8 cellular contexts compared by ENCODE assay signal in genomic region chr9:131732636-131733340, GRCh38. TPM values are rescaled to one million over a fixed set of nuclear protein-coding genes. Genes with fewer than 3 reads are reported as not detected.
DNase-seq lines count a peak whose midpoint lies in the region; ATAC-seq and TF ChIP-seq lines count a peak whose summit lies in the region.

No MANE protein-coding gene starts in this region.

- no peak overlapping the region for H2AFZ ChIP-seq in Loucy (ENCODE audit: low read length)

- H3K4me2 ChIP-seq in Loucy (ENCODE audit: low read depth, low read length, poor library complexity, severe bottlenecking) = peak overlapping the region; percentile 97

- H3K9ac ChIP-seq in Loucy (ENCODE audit: low read depth, low read length, poor library complexity, severe bottlenecking) = peak overlapping the region; percentile 73

- 67 to 84% (median 76%) methylated on average over 13 of the region's 13 CpGs for WGBS in adrenal gland, 4 donors

- H3K9me3 Mint-ChIP-seq in naive thymus-derived CD8-positive, alpha-beta T cell = no peaks in the 10 kb centered on the region
- H3K9me3 Mint-ChIP-seq in type B pancreatic cell = no peaks in the 10 kb centered on the region

- intact Hi-C loops in adrenal gland (cut with DNase I) = no loop called here

- H3K4me3 Mint-ChIP-seq in naive thymus-derived CD8-positive, alpha-beta T cell = peak overlapping the region; percentile 61 to 88 (median 76)
- H3K4me3 Mint-ChIP-seq in type B pancreatic cell = no peak overlapping the region

- H3K4me1 Mint-ChIP-seq in naive thymus-derived CD8-positive, alpha-beta T cell = peaks cover 59 to 95% (median 92%) of the 10 kb centered on the region in 4 donors
- peaks cover 67% of the 10 kb centered on the region for H3K4me1 Mint-ChIP-seq in type B pancreatic cell (ENCODE audit: unreplicated experiment)

- no peak for TF ChIP-seq POLR2A in adrenal gland (IDR thresholded peaks at IDR 0.05)

- DNase-seq in GDM1 (lab: John Stamatoyannopoulos, UW) = peak; percentile 72
- peak in 1 of 7 donors; percentile 42 for DNase-seq in adrenal gland
- DNase-seq in naive thymus-derived CD8-positive, alpha-beta T cell = peak in 7 of 10 donors; percentile 16 to 61 (median 28)
- no peak for DNase-seq in SHP77 treated with DMSO at 0.1 percent for 48 hours (lab: John Stamatoyannopoulos, UW)
- DNase-seq in RKO (ENCODE audit: low spot score) = no peak
- DNase-seq in type B pancreatic cell (ENCODE audit: extremely low spot score, unreplicated experiment) = no peak
- DNase-seq in SW480 (ENCODE audit: low spot score) = no peak

- H3K27ac ChIP-seq in adrenal gland = peak overlapping the region in 4 of 5 donors; percentile 33 to 91 (median 75)

- no peaks in the 10 kb centered on the region for H3K27me3 Mint-ChIP-seq in naive thymus-derived CD8-positive, alpha-beta T cell
- no peaks in the 10 kb centered on the region for H3K27me3 Mint-ChIP-seq in type B pancreatic cell

- no peaks in the 10 kb centered on the region for H3K36me3 ChIP-seq in Loucy (ENCODE audit: insufficient read depth, low read length)
- no peaks in the 10 kb centered on the region for H3K36me3 ChIP-seq in adrenal gland (replicated peaks in 1 of 2)

- ATAC-seq in naive thymus-derived CD8-positive, alpha-beta T cell = no peak

- H3K27ac Mint-ChIP-seq in naive thymus-derived CD8-positive, alpha-beta T cell = peak overlapping the region; percentile 65 to 95 (median 88)
- no peak overlapping the region for H3K27ac Mint-ChIP-seq in type B pancreatic cell

- TF ChIP-seq CTCF in Loucy (conservative IDR thresholded peaks at IDR 0.05; ENCODE audit: low read length) = no peak
- no peak for TF ChIP-seq CTCF in adrenal gland (IDR thresholded peaks at IDR 0.05)
- no peak for TF ChIP-seq CTCF in type B pancreatic cell (conservative IDR thresholded peaks at IDR 0.05)

- peaks cover 72% of the 10 kb centered on the region for H3K79me2 ChIP-seq in Loucy (ENCODE audit: insufficient read depth, low read length)

- peaks cover 0 to 6% (median 0%) of the 10 kb centered on the region in 3 donors for H3K36me3 Mint-ChIP-seq in naive thymus-derived CD8-positive, alpha-beta T cell
- peaks cover 9% of the 10 kb centered on the region for H3K36me3 Mint-ChIP-seq in type B pancreatic cell

- H3K4me1 ChIP-seq in Loucy (ENCODE audit: insufficient read depth, low read length, poor library complexity, severe bottlenecking) (peaks cover 81% of the 10 kb centered on the region), adrenal gland (replicated peaks in 1 of 2) (peaks cover 33 to 84% of the 10 kb centered on the region in 2 donors)

- H3K9me3 ChIP-seq in Loucy (ENCODE audit: insufficient read depth, low read depth, low read length) (no peaks in the 10 kb centered on the region), adrenal gland (replicated peaks in 1 of 3) (no peaks in the 10 kb centered on the region)

- H3K27me3 ChIP-seq in Loucy (ENCODE audit: insufficient read depth, low read length, poor library complexity, severe bottlenecking) (no peaks in the 10 kb centered on the region), adrenal gland (no peaks in the 10 kb centered on the region)

- peaks cover 42% of the 10 kb centered on the region for H3F3A ChIP-seq in Loucy (ENCODE audit: low read depth)

- H4K20me1 ChIP-seq in Loucy (ENCODE audit: insufficient read depth, low read length, poor library complexity, severe bottlenecking) = peaks cover 28% of the 10 kb centered on the region

- POLR2A ChIA-PET in naive thymus-derived CD8-positive, alpha-beta T cell (lab: Charles Lee) = interaction anchor here (0.6 to 2.9 kb wide), 15 partner anchors 9 to 520 kb away, joined by 3 to 10 read pairs (median 3); no protein-coding TSS in a partner anchor

- H3K4me3 ChIP-seq in Loucy (ENCODE audit: low read length, poor library complexity, severe bottlenecking) = peak overlapping the region; percentile 72
- no peak overlapping the region for H3K4me3 ChIP-seq in adrenal gland

- H3K9me2 ChIP-seq in Loucy (replicated peaks; ENCODE audit: low read depth, low read length) = no peaks in the 10 kb centered on the region

RNA-seq across cellular contexts. Expression of gene RAPGEF1, which starts 7.1 kb away (rescaled TPM):
- total RNA-seq in adrenal gland (100 to 1,000 TPM in 1 of 8 donors, 10 to 100 TPM in 7; 38.6 to 136 (median 61.2) TPM), type B pancreatic cell (ENCODE audit: low replicate concordance) (45.9 and 51.5 TPM in 2 replicates)
- 10 to 100 TPM; 14.5 to 48.7 (median 26.9) TPM for polyA plus RNA-seq in adrenal gland
- 10 to 100 TPM; 91.7 to 94.7 TPM for total RNA-seq in naive thymus-derived CD8-positive, alpha-beta T cell
- 1 to 10 TPM; 1.6 to 9.0 (median 4.4) TPM for polyA plus RNA-seq in naive thymus-derived CD8-positive, alpha-beta T cell

Comparison
In these comparisons a context has a peak if more than half of its experiments do, and no peak if none do; other contexts are left out.
1. DNase-seq: peak in GDM1 (single experiment) and naive thymus-derived CD8-positive, alpha-beta T cell (7 of 10); none in SHP77 treated with DMSO at 0.1 percent for 48 hours (single experiment), RKO (single experiment), type B pancreatic cell (single experiment) and SW480 (single experiment).